Comparison of ENCODE assay signal across 9 cellular contexts in the genomic region with DNA sequence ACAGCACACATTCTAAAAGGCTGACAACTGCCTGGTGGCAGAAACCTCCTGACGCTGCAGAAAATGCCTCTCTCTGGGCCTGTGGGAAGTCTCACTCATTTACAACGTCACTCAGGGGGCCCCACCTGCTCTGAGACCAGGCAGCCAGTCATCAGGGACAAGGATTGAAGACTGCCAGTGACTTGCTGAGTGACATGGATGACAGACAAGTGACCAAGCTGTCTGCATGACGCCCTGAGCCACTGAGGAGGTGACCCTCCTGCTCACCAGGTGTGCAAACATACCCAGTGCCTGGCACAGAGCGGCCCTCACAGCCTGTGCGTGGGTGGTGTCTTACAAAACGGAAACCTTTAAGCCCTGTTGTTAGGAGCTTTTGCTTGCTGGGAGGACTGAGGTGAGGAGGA.
A peak's percentile ranks its signal among the peaks of the same experiment; 100 is the strongest.
DNase-seq lines count a peak whose midpoint lies in the region; ATAC-seq and TF ChIP-seq lines count a peak whose summit lies in the region.
"Had no signal": no experiment of that assay in that cellular context is flagged by ENCODE, and none has a peak within 500 bp of the region (broad histone marks: within the 10 kb centered on the region; RNA-seq: fewer than 3 reads in every experiment).

No MANE protein-coding gene starts in this region.

- no peaks in the 10 kb centered on the region for H4K20me1 ChIP-seq in mammary epithelial cell (ENCODE audit: insufficient read depth, low read length)

- DNase-seq in GM13976 (ENCODE audit: low spot score) (peak; percentile 40), NCI-H146 treated with DMSO at 0.1 percent for 48 hours (lab: John Stamatoyannopoulos, UW; ENCODE audit: unreplicated experiment) (peak; percentile 72), mammary epithelial cell (no peak), NOMO-1 treated with dmso at 0.1 percent for 144 hours (lab: John Stamatoyannopoulos, UW; ENCODE audit: unreplicated experiment) (no peak), NCI-H1694 treated with DMSO at 0.1 percent for 48 hours (lab: John Stamatoyannopoulos, UW) (no peak), glomerular visceral epithelial cell (ENCODE audit: extremely low spot score) (no peak)
- DNase-seq in activated T-cell treated with anti-CD3 and anti-CD28 coated beads, Interleukin-2, amount 50 U/mL, for 4 hours: peak; percentile 38
- peak; percentile 26 to 53 (median 45) for DNase-seq in stimulated activated CD4-positive, alpha-beta T cell treated with anti-CD3 and anti-CD28 coated beads, Interleukin-12 subunit alpha, Interleukin-12 subunit beta, amount 100 ng/mL, for 48 hours (ENCODE audit: low read depth in 2 of 3, low spot score in 1 of 3)
- DNase-seq: WERI-Rb-1 had no signal

- H3K4me1 Mint-ChIP-seq in activated T-cell treated with anti-CD3 and anti-CD28 coated beads, Interleukin-2, amount 50 U/mL, for 4 hours (ENCODE audit: low read depth): peaks cover 44% of the 10 kb centered on the region

- no TSS peak for BruUV-seq in mammary epithelial cell (replicated peaks; lab: Mats Ljungman, UMichigan)

- no peaks in the 10 kb centered on the region for H3K36me3 Mint-ChIP-seq in activated T-cell treated with anti-CD3 and anti-CD28 coated beads, Interleukin-2, amount 50 U/mL, for 4 hours (ENCODE audit: insufficient read depth)

- no peaks in the 10 kb centered on the region for H3K9me3 ChIP-seq in mammary epithelial cell (replicated peaks; ENCODE audit: insufficient read depth, low read length)

- intact Hi-C loops in mammary epithelial cell (cut with micrococcal nuclease): no loop called here

- no peak overlapping the region for H2AFZ ChIP-seq in mammary epithelial cell (ENCODE audit: low read depth, low read length)

- H3K4me3 ChIP-seq in mammary epithelial cell (replicated peaks in 1 of 3; ENCODE audit: insufficient read depth in 1 of 3, low read depth in 2 of 3, low read length in 3 of 3): no peak overlapping the region

- TF ChIP-seq CTCF in GM13976 (IDR thresholded peaks at IDR 0.05; ENCODE audit: borderline replicate concordance, control extremely low read depth, extremely low read depth, insufficient read depth, missing control alignments): no peak
- no peak for TF ChIP-seq CTCF in mammary epithelial cell (conservative IDR thresholded peaks at IDR 0.05 in 1 of 2, IDR thresholded peaks at IDR 0.05 in 1 of 2; ENCODE audit: extremely low read depth in 1 of 2, insufficient read depth in 1 of 2, low read depth in 1 of 2, low read length in 2 of 2)

- H3K4me2 ChIP-seq in mammary epithelial cell (ENCODE audit: insufficient read depth, low read depth, low read length): no peak overlapping the region

- no peaks in the 10 kb centered on the region for H3K36me3 ChIP-seq in mammary epithelial cell (ENCODE audit: insufficient read depth, low read length)
- H3K36me3 ChIP-seq: WERI-Rb-1 had no signal

- H3K27me3 Mint-ChIP-seq in activated T-cell treated with anti-CD3 and anti-CD28 coated beads, Interleukin-2, amount 50 U/mL, for 4 hours (ENCODE audit: low read depth): no peaks in the 10 kb centered on the region

- H3K4me1 ChIP-seq in mammary epithelial cell (ENCODE audit: insufficient read depth, low read length): no peaks in the 10 kb centered on the region

- ATAC-seq in activated T-cell treated with anti-CD3 and anti-CD28 coated beads, Interleukin-2, amount 50 U/mL, for 4 hours: peak; percentile 82 to 92

- no peak overlapping the region for H3K9ac ChIP-seq in mammary epithelial cell (ENCODE audit: insufficient read depth, low read length)

- in situ Hi-C loops in GM13976 (cut with MboI; ENCODE audit: low sequenced_read_pairs, unreplicated experiment) (no loop called here), mammary epithelial cell (cut with MboI; ENCODE audit: low sequenced_read_pairs in 2 of 2) (no loop called here)

- no peak overlapping the region for H3K27ac ChIP-seq in mammary epithelial cell (ENCODE audit: insufficient read depth, low read depth, low read length)
- H3K27ac ChIP-seq: WERI-Rb-1 had no signal

- WGBS in mammary epithelial cell (ENCODE audit: low coverage, missing lambda C conversion rate): 35% methylated on average over 2 of the region's 6 CpGs

- H3K9me3 Mint-ChIP-seq in activated T-cell treated with anti-CD3 and anti-CD28 coated beads, Interleukin-2, amount 50 U/mL, for 4 hours: no peaks in the 10 kb centered on the region

- peak overlapping the region; percentile 64 for H3K4me3 Mint-ChIP-seq in activated T-cell treated with anti-CD3 and anti-CD28 coated beads, Interleukin-2, amount 50 U/mL, for 4 hours

- dilution Hi-C loops in mammary epithelial cell (cut with HindIII; ENCODE audit: low sequenced_read_pairs): no loop called here

- H3K79me2 ChIP-seq in mammary epithelial cell (ENCODE audit: insufficient read depth, low read length): no peaks in the 10 kb centered on the region

- CTCF ChIA-PET in mammary epithelial cell (lab: Charles Lee; ENCODE audit: low non-redundant PET): no interaction called here

- H3K27me3 ChIP-seq in mammary epithelial cell (ENCODE audit: insufficient read depth, low read length): no peaks in the 10 kb centered on the region

Comparison
In these comparisons a context has a peak if more than half of its experiments do, and no peak if none do; other contexts are left out.
1. DNase-seq: peak in GM13976 (single experiment), NCI-H146 treated with DMSO at 0.1 percent for 48 hours (single experiment), activated T-cell treated with anti-CD3 and anti-CD28 coated beads, Interleukin-2, amount 50 U/mL, for 4 hours (single experiment) and stimulated activated CD4-positive, alpha-beta T cell treated with anti-CD3 and anti-CD28 coated beads, Interleukin-12 subunit alpha, Interleukin-12 subunit beta, amount 100 ng/mL, for 48 hours (3 of 3); none in mammary epithelial cell (single experiment), NOMO-1 treated with dmso at 0.1 percent for 144 hours (single experiment), NCI-H1694 treated with DMSO at 0.1 percent for 48 hours (single experiment) and glomerular visceral epithelial cell (single experiment).